In genomic region chr22:45478108-45478771, GRCh38 we compare ENCODE assay signal across 10 cellular contexts. TPM values are rescaled to one million over a fixed set of nuclear protein-coding genes. Genes with fewer than 3 reads are reported as not detected.
DNase-seq lines count a peak whose midpoint lies in the region; ATAC-seq and TF ChIP-seq lines count a peak whose summit lies in the region.
"Had no signal": no experiment of that assay in that cellular context is flagged by ENCODE, and none has a peak within 500 bp of the region (broad histone marks: within the 10 kb centered on the region; RNA-seq: fewer than 3 reads in every experiment).

No MANE protein-coding gene starts in this region.

- DNase-seq in HFF-Myc (ENCODE audit: extremely low read depth, low read depth) (peak; percentile 98), amniotic stem cell (lab: John Stamatoyannopoulos, UW) (peak; percentile 76), left cardiac atrium (no peak), upper lobe of right lung (peak; percentile 6)
- no peak for DNase-seq in stimulated activated CD4-positive, alpha-beta T cell treated with anti-CD3 and anti-CD28 coated beads, Interleukin-4, amount 100 ng/mL, for 4 hours
- no peak for DNase-seq in stimulated activated CD4-positive, alpha-beta T cell treated with anti-CD3 and anti-CD28 coated beads, Interleukin-15, amount 100 ng/mL, for 24 hours
- DNase-seq: DND-41, gastrocnemius medialis, NCI-H2029 had no signal

- ATAC-seq in left cardiac atrium (peak; percentile 23 to 63), upper lobe of right lung (no peak)
- no peak for ATAC-seq in stimulated activated memory B cell treated with anti-CD40 and anti-IgM and Interleukin-4, amounts not matched to agents 10 μg/mL and 1 μg/mL and 100 μg/mL, for 72 hours

- no peaks in the 10 kb centered on the region for H3K4me1 ChIP-seq in upper lobe of right lung
- H3K4me1 ChIP-seq: gastrocnemius medialis had no signal

- no peaks in the 10 kb centered on the region for H3K36me3 ChIP-seq in upper lobe of right lung
- H3K36me3 ChIP-seq: gastrocnemius medialis had no signal

- no peaks in the 10 kb centered on the region for H3K4me1 Mint-ChIP-seq in stimulated activated memory B cell treated with anti-CD40 and anti-IgM and Interleukin-4, amounts not matched to agents 10 μg/mL and 1 μg/mL and 100 μg/mL, for 72 hours

- intact Hi-C loops in left cardiac atrium (cut with DNase I) (no loop called here), upper lobe of right lung (cut with DNase I) (no loop called here)

- H3K27me3 ChIP-seq in upper lobe of right lung: peaks cover 4% of the 10 kb centered on the region
- H3K27me3 ChIP-seq: gastrocnemius medialis had no signal

- H3K27me3 Mint-ChIP-seq in stimulated activated memory B cell treated with anti-CD40 and anti-IgM and Interleukin-4, amounts not matched to agents 10 μg/mL and 1 μg/mL and 100 μg/mL, for 72 hours: peaks cover 53% of the 10 kb centered on the region

- no peak overlapping the region for H3K27ac Mint-ChIP-seq in stimulated activated memory B cell treated with anti-CD40 and anti-IgM and Interleukin-4, amounts not matched to agents 10 μg/mL and 1 μg/mL and 100 μg/mL, for 72 hours

- no peaks in the 10 kb centered on the region for H3K9me3 ChIP-seq in upper lobe of right lung
- H3K9me3 ChIP-seq: gastrocnemius medialis had no signal

- H3K9me3 Mint-ChIP-seq in stimulated activated memory B cell treated with anti-CD40 and anti-IgM and Interleukin-4, amounts not matched to agents 10 μg/mL and 1 μg/mL and 100 μg/mL, for 72 hours: peaks cover 8% of the 10 kb centered on the region

- H3K36me3 Mint-ChIP-seq in stimulated activated memory B cell treated with anti-CD40 and anti-IgM and Interleukin-4, amounts not matched to agents 10 μg/mL and 1 μg/mL and 100 μg/mL, for 72 hours: no peaks in the 10 kb centered on the region

- no peak overlapping the region for H3K27ac ChIP-seq in upper lobe of right lung

- no peak overlapping the region for H3K4me3 ChIP-seq in HFF-Myc (replicated peaks; ENCODE audit: low read depth, low read length)
- H3K4me3 ChIP-seq in upper lobe of right lung: no peak overlapping the region
- H3K4me3 ChIP-seq: gastrocnemius medialis had no signal

- no peak overlapping the region for H3K4me3 Mint-ChIP-seq in stimulated activated memory B cell treated with anti-CD40 and anti-IgM and Interleukin-4, amounts not matched to agents 10 μg/mL and 1 μg/mL and 100 μg/mL, for 72 hours

- TF ChIP-seq CTCF in HFF-Myc (IDR thresholded peaks at IDR 0.05; ENCODE audit: low read depth, low read length, missing control alignments) (no peak), upper lobe of right lung (IDR thresholded peaks at IDR 0.05) (no peak)

RNA-seq across cellular contexts. Expression of gene FBLN1, which starts 24.4 kb away (rescaled TPM):
- total RNA-seq in left cardiac atrium: 100 to 1,000 TPM; 251 to 348 TPM
- total RNA-seq in upper lobe of right lung: 272 TPM

Comparison
In these comparisons a context has a peak if more than half of its experiments do, and no peak if none do; other contexts are left out.
1. DNase-seq: peak in HFF-Myc (single experiment), amniotic stem cell (single experiment) and upper lobe of right lung (single experiment); none in left cardiac atrium (single experiment), stimulated activated CD4-positive, alpha-beta T cell treated with anti-CD3 and anti-CD28 coated beads, Interleukin-4, amount 100 ng/mL, for 4 hours (0 of 2) and stimulated activated CD4-positive, alpha-beta T cell treated with anti-CD3 and anti-CD28 coated beads, Interleukin-15, amount 100 ng/mL, for 24 hours (single experiment).
2. ATAC-seq: peak in left cardiac atrium (2 of 2); none in upper lobe of right lung (single experiment) and stimulated activated memory B cell treated with anti-CD40 and anti-IgM and Interleukin-4, amounts not matched to agents 10 μg/mL and 1 μg/mL and 100 μg/mL, for 72 hours (single experiment).